ENCODE assay signal across 21 cellular contexts in genomic region chr2:11862049-11862448, GRCh38.
DNase-seq lines count a peak whose midpoint lies in the region; ATAC-seq, FAIRE-seq and TF ChIP-seq lines count a peak whose summit lies in the region.
"Had no signal": no experiment of that assay in that cellular context is flagged by ENCODE, and none has a peak within 500 bp of the region (broad histone marks: within the 10 kb centered on the region; RNA-seq: fewer than 3 reads in every experiment).

No MANE protein-coding gene starts in this region.

- peak; percentile 27 for DNase-seq in GM10266 (ENCODE audit: extremely low spot score)
- DNase-seq in K562 (ENCODE audit: extremely low read depth in 1 of 4, low spot score in 3 of 4) = no peak
- DNase-seq in NCI-H146 (lab: John Stamatoyannopoulos, UW) = no peak
- no peak for DNase-seq in MCF 10A (ENCODE audit: unreplicated experiment)
- DNase-seq in chondrocyte (ENCODE audit: low spot score) = no peak
- DNase-seq: ACHN; activated CD4-positive, alpha-beta T cell treated with anti-CD3 and anti-CD28 coated beads for 4 hours; activated naive CD4-positive, alpha-beta T cell treated with anti-CD3 and anti-CD28 coated beads, Interleukin-2, amount 50 U/mL, for 16 hours; foreskin fibroblast; GOT3; hypothalamus; naive B cell; Peyer's patch; stimulated activated naive CD8-positive, alpha-beta T cell treated with anti-CD3 and anti-CD28 coated beads, Interleukin-15, amount 100 ng/mL, for 72 hours; trophoblast cell had no signal

- H3K4me3 ChIP-seq in K562 = no peak overlapping the region
- H3K4me3 ChIP-seq: Peyer's patch had no signal

- H2AFZ ChIP-seq in K562 (ENCODE audit: low read depth, low read length) = no peak overlapping the region

- BruUV-seq in K562 (replicated peaks; lab: Mats Ljungman, UMichigan) (no TSS peak), MCF 10A (replicated peaks; lab: Mats Ljungman, UMichigan) (no TSS peak)

- WGBS in K562 (ENCODE audit: insufficient coverage, low coverage, missing lambda C conversion rate) = 52% methylated on average over 3 of the region's 3 CpGs

- ATAC-seq in GM19395 (IDR thresholded peaks at IDR 0.05; ENCODE audit: unreplicated experiment) (peak; percentile 33), HG02938 (IDR thresholded peaks at IDR 0.05; ENCODE audit: unreplicated experiment) (peak; percentile 40), K562 (no peak), HG02623 (IDR thresholded peaks at IDR 0.05; ENCODE audit: unreplicated experiment) (no peak)
- ATAC-seq: sciatic nerve; SK-N-SH treated with all-trans-retinoic acid at 6 μM for 48 hours; stimulated activated naive CD8-positive, alpha-beta T cell treated with anti-CD3 and anti-CD28 coated beads, Interleukin-15, amount 100 ng/mL, for 72 hours had no signal

- H3K9ac ChIP-seq in K562 (ENCODE audit: insufficient read depth in 1 of 2, low read depth in 2 of 2, low read length in 2 of 2) = no peak overlapping the region

- H3K4me2 ChIP-seq in K562 (ENCODE audit: insufficient read depth, low read length) = no peak overlapping the region

- no peak overlapping the region for H3K4me3 Mint-ChIP-seq in MCF 10A (ENCODE audit: unreplicated experiment)
- H3K4me3 Mint-ChIP-seq in chondrocyte (ENCODE audit: unreplicated experiment) = no peak overlapping the region
- H3K4me3 Mint-ChIP-seq: stimulated activated naive CD8-positive, alpha-beta T cell treated with anti-CD3 and anti-CD28 coated beads, Interleukin-15, amount 100 ng/mL, for 72 hours had no signal

- CTCF ChIA-PET in K562 (lab: Yijun Ruan, JAX; ENCODE audit: low intra/inter-chr PET ratio) (no interaction called here), MCF 10A (lab: Yijun Ruan, JAX) (interaction anchor here (0.6 to 5.9 kb wide), 7 partner anchors 31 to 1145 kb away, joined by 3 to 42 read pairs (median 4); partner anchors contain the start of gene TRIB2)

- in situ Hi-C loops in K562 (cut with MboI) = no loop called here

- H3K36me3 Mint-ChIP-seq in MCF 10A (ENCODE audit: insufficient read depth, unreplicated experiment) (peaks cover 5% of the 10 kb centered on the region), chondrocyte (ENCODE audit: low read depth) (peaks cover 3% of the 10 kb centered on the region)

- H3K4me1 Mint-ChIP-seq in MCF 10A (ENCODE audit: insufficient read depth, unreplicated experiment) (peaks cover 14% of the 10 kb centered on the region), chondrocyte (ENCODE audit: low read depth) (peaks cover 11% of the 10 kb centered on the region)

- TF ChIP-seq RAD21 in K562 (CRISPR knock-in tag; conservative IDR thresholded peaks at IDR 0.05 in 1 of 2, IDR thresholded peaks at IDR 0.05 in 1 of 2) = no peak

- POLR2A ChIA-PET in K562 (lab: Yijun Ruan, JAX) (interaction anchor here (0.6 to 0.7 kb wide), 4 partner anchors 12 to 373 kb away, joined by 3 to 4 read pairs (median 3); no protein-coding TSS in a partner anchor), MCF 10A (lab: Yijun Ruan, JAX) (interaction anchor here (0.9 kb wide), 1 partner anchor 855 kb away, joined by 3 read pairs; no protein-coding TSS in a partner anchor)

- no peak overlapping the region for H3K27ac Mint-ChIP-seq in MCF 10A (ENCODE audit: low read depth, unreplicated experiment)
- no peak overlapping the region for H3K27ac Mint-ChIP-seq in chondrocyte (ENCODE audit: unreplicated experiment)
- H3K27ac Mint-ChIP-seq: stimulated activated naive CD8-positive, alpha-beta T cell treated with anti-CD3 and anti-CD28 coated beads, Interleukin-15, amount 100 ng/mL, for 72 hours had no signal

- H3K9me1 ChIP-seq in K562 (ENCODE audit: control insufficient read depth, insufficient read depth, low read length) = no peaks in the 10 kb centered on the region

- no peaks in the 10 kb centered on the region for H3K79me2 ChIP-seq in K562 (ENCODE audit: control insufficient read depth, insufficient read depth, low read length)

- H3K27me3 Mint-ChIP-seq in MCF 10A (ENCODE audit: insufficient read depth, unreplicated experiment) (no peaks in the 10 kb centered on the region), chondrocyte (ENCODE audit: low read depth) (peaks cover 4% of the 10 kb centered on the region)
- H3K27me3 Mint-ChIP-seq: naive B cell; stimulated activated naive CD8-positive, alpha-beta T cell treated with anti-CD3 and anti-CD28 coated beads, Interleukin-15, amount 100 ng/mL, for 72 hours had no signal

- H3K9me3 Mint-ChIP-seq in MCF 10A (ENCODE audit: unreplicated experiment) (peaks cover 9% of the 10 kb centered on the region), chondrocyte (ENCODE audit: low read depth) (peaks cover 8% of the 10 kb centered on the region)

- H4K20me1 ChIP-seq in K562 (replicated peaks; ENCODE audit: control insufficient read depth, insufficient read depth, low read length) = no peaks in the 10 kb centered on the region

- TF ChIP-seq CTCF in GM10266 (IDR thresholded peaks at IDR 0.05; ENCODE audit: control insufficient read depth, insufficient read depth, low read depth, missing control alignments) = no peak
- TF ChIP-seq CTCF in K562 (IDR thresholded peaks at IDR 0.05 in 2 of 3, conservative IDR thresholded peaks at IDR 0.05 in 1 of 3; ENCODE audit: insufficient read depth in 2 of 3, low read depth in 1 of 3, low read length in 3 of 3) = no peak
- no peak for TF ChIP-seq CTCF in MCF 10A (IDR thresholded peaks at IDR 0.05; ENCODE audit: unreplicated experiment)
- TF ChIP-seq CTCF in chondrocyte (IDR thresholded peaks at IDR 0.05) = no peak

- H3K27ac ChIP-seq in K562 (ENCODE audit: extremely low read depth, low read depth, low read length) = no peak overlapping the region
- H3K27ac ChIP-seq: Peyer's patch had no signal

- no peak for FAIRE-seq in K562 (lab: Jason Lieb, UNC)
- FAIRE-seq: endothelial cell of umbilical vein had no signal

- TF ChIP-seq EP300 in K562 (IDR thresholded peaks at IDR 0.05; ENCODE audit: low read length) = no peak

- intact Hi-C loops in K562 (cut with micrococcal nuclease) (loop anchor here (5.0 kb wide), 1 partner anchor 40 kb away; no protein-coding TSS in a partner anchor), MCF 10A (cut with micrococcal nuclease) (loop anchor here (10.0 kb wide), 1 partner anchor 453 kb away; no protein-coding TSS in a partner anchor)

- H3K9me3 ChIP-seq in K562 (replicated peaks; ENCODE audit: control insufficient read depth, insufficient read depth, low read depth, low read length) = peaks cover 17% of the 10 kb centered on the region
- H3K9me3 ChIP-seq: Peyer's patch had no signal

- H3K27me3 ChIP-seq in K562 (ENCODE audit: control insufficient read depth in 2 of 2, insufficient read depth in 2 of 2, low read length in 2 of 2) = no peaks in the 10 kb centered on the region
- H3K27me3 ChIP-seq: Peyer's patch had no signal

- no peaks in the 10 kb centered on the region for H3K36me3 ChIP-seq in K562 (ENCODE audit: control insufficient read depth, insufficient read depth, low read length)
- H3K36me3 ChIP-seq: Peyer's patch had no signal

- no peak for TF ChIP-seq POLR2A in K562 (conservative IDR thresholded peaks at IDR 0.05)

- peaks cover 12 to 29% of the 10 kb centered on the region in 2 experiments; a peak in 4 of 5 replicates for H3K4me1 ChIP-seq in K562 (replicated peaks in 1 of 2; ENCODE audit: control insufficient read depth in 2 of 2, insufficient read depth in 2 of 2, low read length in 2 of 2)

TF ChIP-seq in K562, 482 proteins besides CTCF, POLR2A, EP300 and RAD21:
- TF ChIP-seq BRF1 (IDR thresholded peaks at IDR 0.05; ENCODE audit: borderline replicate concordance, extremely low read depth, insufficient read length) = no peak
- TF ChIP-seq SETDB1 (IDR thresholded peaks at IDR 0.05; ENCODE audit: low read length) = no peak
- 0 out of 2 replicates have a peak, but pooled peaks have one; percentile 17 for TF ChIP-seq HMBOX1 (IDR thresholded peaks at IDR 0.05)
- no peak for TF ChIP-seq CHAMP1 (IDR thresholded peaks at IDR 0.05)
- no peak for TF ChIP-seq ZNF589 (CRISPR knock-in tag; IDR thresholded peaks at IDR 0.05; ENCODE audit: low read depth)

Comparison
In these comparisons a context has a peak if more than half of its experiments do, and no peak if none do; other contexts are left out.
1. ATAC-seq: peak in GM19395 (single experiment) and HG02938 (single experiment); none in K562 (single experiment) and HG02623 (single experiment).